Comparison of ENCODE assay signal across 1 cellular context in the genomic region with DNA sequence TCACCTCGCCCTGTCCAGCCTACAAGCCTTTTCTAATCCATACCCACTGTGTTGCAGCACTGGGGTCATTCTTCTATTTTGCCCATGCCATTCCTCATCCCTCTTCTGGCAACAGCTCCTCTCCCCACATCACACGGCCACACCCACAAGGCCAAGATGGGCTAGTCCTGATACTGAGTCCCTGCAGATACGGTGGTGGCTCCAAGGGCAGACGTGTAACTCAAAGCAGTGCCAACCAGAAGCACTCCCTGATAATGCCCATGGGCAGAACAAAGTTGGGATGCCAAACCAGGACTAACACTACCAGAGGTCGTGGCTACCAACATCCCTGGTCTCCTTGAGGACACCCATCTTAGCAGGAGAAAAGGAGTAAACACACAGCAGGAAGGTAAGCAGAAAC.
TF ChIP-seq lines count a peak whose summit lies in the region.

No MANE protein-coding gene starts in this region.

TF ChIP-seq in GM23338, 12 proteins besides CTCF, POLR2A, EP300 and RAD21 (continued from another document):
- TF ChIP-seq REST (IDR thresholded peaks at IDR 0.05; ENCODE audit: unreplicated experiment), result no peak
- TF ChIP-seq EZH2 (IDR thresholded peaks at IDR 0.05; ENCODE audit: low read depth, unreplicated experiment), result no peak
